23 cellular contexts compared by ENCODE assay signal in the genomic region with DNA sequence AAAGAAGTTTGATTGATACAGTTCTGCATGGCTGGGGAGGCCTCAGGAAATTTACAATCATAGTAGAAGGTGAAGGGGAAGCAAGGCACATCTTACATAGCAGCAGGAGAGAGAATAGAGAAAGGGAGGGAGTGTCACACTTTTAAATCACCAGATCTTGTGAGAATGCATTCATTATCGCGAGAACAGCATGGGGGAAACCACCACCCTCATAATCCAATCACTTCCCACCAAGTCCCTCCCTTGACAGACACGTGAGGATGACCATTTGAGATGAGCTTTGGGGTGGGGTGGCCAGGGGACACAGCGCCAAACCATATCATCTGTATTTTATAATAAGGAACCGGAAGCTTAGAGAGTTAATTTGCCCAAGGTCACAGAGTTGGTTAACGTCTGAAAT.
"Had no signal": no experiment of that assay in that cellular context is flagged by ENCODE, and none has a peak within 500 bp of the region (broad histone marks: within the 10 kb centered on the region; RNA-seq: fewer than 3 reads in every experiment).

No MANE protein-coding gene starts in this region.

- H3K27ac ChIP-seq: HL-60, KMS-11, SJCRH30, SK-N-MC had no signal

- H3K27me3 Mint-ChIP-seq: IgD-negative memory B cell, T-cell had no signal

- H3K4me1 Mint-ChIP-seq: IgD-negative memory B cell, T-cell had no signal

- H3K4me3 ChIP-seq: K562, MG63, SJCRH30, SK-N-MC had no signal

- H3K36me3 Mint-ChIP-seq: IgD-negative memory B cell, T-cell had no signal

- H3K4me1 ChIP-seq: SJCRH30 had no signal

- H3K9me3 ChIP-seq: MG63, SJCRH30 had no signal

- DNase-seq: MG63, NCI-H1092 treated with DMSO at 0.1 percent for 48 hours, NCI-H1436, NCI-H187, NCI-H2029, NCI-H2081 treated with DMSO at 0.1 percent for 48 hours, NCI-H2171, NCI-H226, NCI-H446, NCI-H510A, NCI-H524 treated with DMSO at 0.1 percent for 48 hours, PC-3, SHP77 treated with DMSO at 0.1 percent for 48 hours, SJCRH30, SW 1271, T-cell had no signal

- H3K27ac Mint-ChIP-seq: IgD-negative memory B cell, T-cell had no signal

- H3K9me3 Mint-ChIP-seq: IgD-negative memory B cell, T-cell had no signal

- H3K4me3 Mint-ChIP-seq: IgD-negative memory B cell, T-cell had no signal

- ATAC-seq: K562, Panc1, PC-3, Right ventricle myocardium inferior, T-cell had no signal

- H3K36me3 ChIP-seq: MG63, SJCRH30 had no signal
